Comparison of ENCODE assay signal across 16 cellular contexts in the genomic region with DNA sequence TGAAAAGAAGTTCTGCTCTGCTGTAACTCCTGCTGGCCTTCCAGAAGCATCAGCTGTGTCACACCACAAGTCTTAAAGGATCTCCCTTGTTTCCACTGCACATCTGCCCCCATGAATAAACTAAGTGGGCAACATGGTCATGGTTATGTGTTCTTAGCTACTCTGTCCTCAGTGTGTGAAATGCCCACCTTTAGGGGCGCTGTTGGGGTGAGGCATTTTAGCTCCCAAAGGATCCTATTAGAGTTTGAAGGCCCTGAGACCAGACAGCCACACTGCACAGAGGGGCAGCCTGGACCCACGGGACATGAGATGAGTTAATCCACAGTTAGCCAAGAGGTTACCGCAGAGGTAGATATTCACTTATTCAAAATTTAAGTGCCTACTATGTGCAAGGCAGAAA.
DNase-seq lines count a peak whose midpoint lies in the region; ATAC-seq, FAIRE-seq and TF ChIP-seq lines count a peak whose summit lies in the region.
"Had no signal": no experiment of that assay in that cellular context is flagged by ENCODE, and none has a peak within 500 bp of the region (broad histone marks: within the 10 kb centered on the region; RNA-seq: fewer than 3 reads in every experiment).

No MANE protein-coding gene starts in this region.

- peak; percentile 22 to 36 for TF ChIP-seq RAD21 in H1 (IDR thresholded peaks at IDR 0.05 in 1 of 2, conservative IDR thresholded peaks at IDR 0.05 in 1 of 2; ENCODE audit: low read depth in 2 of 2, low read length in 2 of 2)

- H3K36me3 Mint-ChIP-seq in GM23338 (ENCODE audit: low read depth) = peaks cover 19% of the 10 kb centered on the region
- H3K36me3 Mint-ChIP-seq in activated T-helper 1 cell treated with anti-CD3 and anti-CD28 coated beads, Interleukin-12 subunit alpha, Interleukin-12 subunit beta, Interleukin-2, Interleukin-4 antibody, amounts not matched to agents 30 ng/mL and 10 ng/mL and 1 ng/mL, durations not matched to agents 14 hours and 24 hours and 36 hours (ENCODE audit: low read depth) = no peaks in the 10 kb centered on the region
- H3K36me3 Mint-ChIP-seq: CD8-positive, alpha-beta memory T cell; T-cell had no signal

- H3K9me3 ChIP-seq in DND-41 (ENCODE audit: insufficient read depth, low read length, severe bottlenecking) (peaks cover 2% of the 10 kb centered on the region), OCI-LY3 (ENCODE audit: insufficient read depth, low read length) (no peaks in the 10 kb centered on the region), H1 (ENCODE audit: insufficient read depth in 2 of 2, low read depth in 1 of 2, low read length in 1 of 2) (peaks cover 0 to 4% of the 10 kb centered on the region in 2 experiments; a peak in 1 of 4 replicates)
- H3K9me3 ChIP-seq: BE2C had no signal

- no peak overlapping the region for H2BK5ac ChIP-seq in H1 (ENCODE audit: low read depth, low read length)

- TF ChIP-seq POLR2A in H1 (IDR thresholded peaks at IDR 0.05; ENCODE audit: control extremely low read depth in 1 of 2, low read depth in 2 of 2, low read length in 2 of 2) = no peak

- 80% methylated on average over 3 of the region's 3 CpGs; no CpG with 5 or more reads in 1 of the 2 experiments for WGBS in H1 (ENCODE audit: extremely low coverage in 1 of 2, insufficient coverage in 1 of 2, insufficient read length in 1 of 2, insufficient replicate concordance in 2 of 2, low coverage in 1 of 2, low lambda C conversion rate in 2 of 2, missing lambda C conversion rate in 1 of 2), 2 experiments

- H2AK5ac ChIP-seq in H1 (ENCODE audit: low read depth, low read length) = no peak overlapping the region

- H4K5ac ChIP-seq in H1 (ENCODE audit: insufficient read length, low read depth, low read length) = no peak overlapping the region

- H2AFZ ChIP-seq in DND-41 (ENCODE audit: low read depth, low read length) = no peak overlapping the region
- no peak overlapping the region for H2AFZ ChIP-seq in GM23338
- no peak overlapping the region for H2AFZ ChIP-seq in OCI-LY3 (ENCODE audit: low read depth, low read length)
- H2AFZ ChIP-seq in H1 (ENCODE audit: low read length) = no peak overlapping the region

- no peak overlapping the region for H2BK12ac ChIP-seq in H1 (ENCODE audit: low read depth, low read length)

- H3K4me3 Mint-ChIP-seq in GM23338 = no peak overlapping the region
- no peak overlapping the region for H3K4me3 Mint-ChIP-seq in activated T-helper 1 cell treated with anti-CD3 and anti-CD28 coated beads, Interleukin-12 subunit alpha, Interleukin-12 subunit beta, Interleukin-2, Interleukin-4 antibody, amounts not matched to agents 30 ng/mL and 10 ng/mL and 1 ng/mL, durations not matched to agents 14 hours and 24 hours and 36 hours
- H3K4me3 Mint-ChIP-seq: CD8-positive, alpha-beta memory T cell; T-cell had no signal

- no peak overlapping the region for H3K27ac ChIP-seq in DND-41 (ENCODE audit: low read length)
- H3K27ac ChIP-seq in GM23338 (ENCODE audit: low read depth) = no peak overlapping the region
- H3K27ac ChIP-seq in OCI-LY3 (ENCODE audit: low read length) = no peak overlapping the region
- H3K27ac ChIP-seq in H1 (ENCODE audit: low read depth, low read length) = no peak overlapping the region
- H3K27ac ChIP-seq: SK-N-MC had no signal

- H3K23ac ChIP-seq in H1 (ENCODE audit: insufficient read length) = no peak overlapping the region

- no peak for FAIRE-seq in H1 (lab: Jason Lieb, UNC)

- H3K79me2 ChIP-seq in DND-41 (ENCODE audit: insufficient read depth, low read length) (no peaks in the 10 kb centered on the region), GM23338 (replicated peaks; ENCODE audit: insufficient read depth) (no peaks in the 10 kb centered on the region), OCI-LY3 (ENCODE audit: low read length) (no peaks in the 10 kb centered on the region), H1 (ENCODE audit: control insufficient read depth in 1 of 2, insufficient read depth in 2 of 2, low read length in 2 of 2) (no peaks in the 10 kb centered on the region)

- H2BK20ac ChIP-seq in H1 (ENCODE audit: low read length) = no peak overlapping the region

- H3K4me2 ChIP-seq in DND-41 (ENCODE audit: insufficient read depth, low read length) = no peak overlapping the region
- H3K4me2 ChIP-seq in GM23338 = no peak overlapping the region
- no peak overlapping the region for H3K4me2 ChIP-seq in OCI-LY3 (ENCODE audit: low read length)
- H3K4me2 ChIP-seq in H1 (ENCODE audit: insufficient read depth in 1 of 2, low read depth in 2 of 2, low read length in 2 of 2) = no peak overlapping the region

- H2BK120ac ChIP-seq in H1 (replicated peaks; ENCODE audit: low read depth, low read length) = no peak overlapping the region

- intact Hi-C loops in activated T-helper 1 cell treated with anti-CD3 and anti-CD28 coated beads, Interleukin-12 subunit alpha, Interleukin-12 subunit beta, Interleukin-2, Interleukin-4 antibody, amounts not matched to agents 30 ng/mL and 10 ng/mL and 1 ng/mL, durations not matched to agents 14 hours and 24 hours and 36 hours (cut with micrococcal nuclease) = no loop called here

- H4K8ac ChIP-seq in H1 (ENCODE audit: extremely low read depth, insufficient read depth, low read length) = no peak overlapping the region

- no peak overlapping the region for H3K56ac ChIP-seq in H1 (replicated peaks; ENCODE audit: insufficient read length, low read depth, low read length)

- ATAC-seq in DND-41 (ENCODE audit: insufficient read depth, low read depth) (no peak), GM23338 (peak; percentile 58), GM21723 (IDR thresholded peaks at IDR 0.05; ENCODE audit: unreplicated experiment) (no peak)
- ATAC-seq: T-cell had no signal

- H3K4me3 ChIP-seq in DND-41 (ENCODE audit: low read depth in 1 of 2, low read length in 2 of 2) (no peak overlapping the region), GM23338 (no peak overlapping the region), OCI-LY3 (ENCODE audit: low read length) (no peak overlapping the region), H1 (ENCODE audit: extremely low read depth in 1 of 4, insufficient read depth in 2 of 4, low read depth in 3 of 4, low read length in 4 of 4) (no peak overlapping the region)
- H3K4me3 ChIP-seq: SK-N-MC had no signal

- H3K9ac ChIP-seq in DND-41 (ENCODE audit: low read depth, low read length) = no peak overlapping the region
- no peak overlapping the region for H3K9ac ChIP-seq in OCI-LY3 (ENCODE audit: low read length)
- no peak overlapping the region for H3K9ac ChIP-seq in H1 (replicated peaks in 1 of 4; ENCODE audit: extremely low read depth in 1 of 4, low read depth in 3 of 4, low read length in 3 of 4)

- DNase-seq in DND-41 = no peak
- peak; percentile 29 for DNase-seq in GM23338 (ENCODE audit: low spot score)
- no peak for DNase-seq in H1 (ENCODE audit: low read depth in 1 of 2, low spot score in 2 of 2)
- no peak for DNase-seq in activated T-helper 1 cell treated with anti-CD3 and anti-CD28 coated beads, Interleukin-12 subunit alpha, Interleukin-12 subunit beta, Interleukin-2, Interleukin-4 antibody, amounts not matched to agents 30 ng/mL and 10 ng/mL and 1 ng/mL, durations not matched to agents 14 hours and 24 hours and 36 hours (ENCODE audit: low spot score)
- no peak for DNase-seq in GM10266 (ENCODE audit: extremely low spot score)
- DNase-seq in NCI-H1417 (lab: John Stamatoyannopoulos, UW) = no peak
- DNase-seq: BE2C; CD8-positive, alpha-beta memory T cell; NCI-H1105; NCI-H187 treated with DMSO at 0.1 percent for 48 hours; NCI-H2171; NCI-H510A; T-cell had no signal

- no peak overlapping the region for H3K18ac ChIP-seq in H1 (ENCODE audit: extremely low read depth, low read length)

- peaks cover 3% of the 10 kb centered on the region for H3K27me3 Mint-ChIP-seq in GM23338 (ENCODE audit: insufficient read depth, low read depth, poor library complexity)
- no peaks in the 10 kb centered on the region for H3K27me3 Mint-ChIP-seq in activated T-helper 1 cell treated with anti-CD3 and anti-CD28 coated beads, Interleukin-12 subunit alpha, Interleukin-12 subunit beta, Interleukin-2, Interleukin-4 antibody, amounts not matched to agents 30 ng/mL and 10 ng/mL and 1 ng/mL, durations not matched to agents 14 hours and 24 hours and 36 hours (ENCODE audit: insufficient read depth)
- H3K27me3 Mint-ChIP-seq: T-cell had no signal

- H4K20me1 ChIP-seq in DND-41 (ENCODE audit: insufficient read depth, low read length) (no peaks in the 10 kb centered on the region), GM23338 (replicated peaks; ENCODE audit: insufficient read depth) (no peaks in the 10 kb centered on the region), OCI-LY3 (ENCODE audit: insufficient read depth, low read length) (no peaks in the 10 kb centered on the region), H1 (replicated peaks in 1 of 2; ENCODE audit: control insufficient read depth in 1 of 2, insufficient read depth in 2 of 2, low read length in 2 of 2) (no peaks in the 10 kb centered on the region)

- no peak overlapping the region for H2BK15ac ChIP-seq in H1 (ENCODE audit: low read length)

- H3K36me3 ChIP-seq in DND-41 (ENCODE audit: insufficient read depth, low read length) = no peaks in the 10 kb centered on the region
- no peaks in the 10 kb centered on the region for H3K36me3 ChIP-seq in GM23338 (ENCODE audit: insufficient read depth)
- no peaks in the 10 kb centered on the region for H3K36me3 ChIP-seq in OCI-LY3 (replicated peaks; ENCODE audit: low read depth, low read length)
- H3K36me3 ChIP-seq in H1 (ENCODE audit: control insufficient read depth in 2 of 4, insufficient read depth in 4 of 4, low read length in 3 of 4) = no peaks in the 10 kb centered on the region
- H3K36me3 ChIP-seq: BE2C had no signal

- no peak overlapping the region for H3K14ac ChIP-seq in H1 (ENCODE audit: insufficient read length)

- CTCF ChIA-PET in H1 (lab: Charles Lee; ENCODE audit: partially characterized antibody) = interaction anchor here (0.5 to 2.3 kb wide), 15 partner anchors 9 to 1659 kb away, joined by 3 to 12 read pairs (median 4); no protein-coding TSS in a partner anchor

- H3K4me1 ChIP-seq in DND-41 (ENCODE audit: insufficient read depth, low read length) = no peaks in the 10 kb centered on the region
- H3K4me1 ChIP-seq in GM23338 (ENCODE audit: insufficient read depth) = peaks cover 17% of the 10 kb centered on the region
- H3K4me1 ChIP-seq in OCI-LY3 (ENCODE audit: low read length) = no peaks in the 10 kb centered on the region
- H3K4me1 ChIP-seq in H1 (replicated peaks in 1 of 4; ENCODE audit: control insufficient read depth in 3 of 4, insufficient read depth in 4 of 4, low read length in 3 of 4) = peaks cover 0 to 2% (median 0%) of the 10 kb centered on the region in 4 experiments; a peak in 1 of 7 replicates
- H3K4me1 ChIP-seq: BE2C had no signal

- H3K79me1 ChIP-seq in H1 (ENCODE audit: low read depth, low read length) = no peaks in the 10 kb centered on the region

- H3F3A ChIP-seq in GM23338 (replicated peaks; ENCODE audit: low read depth) = no peaks in the 10 kb centered on the region

- H3K27me3 ChIP-seq in DND-41 (ENCODE audit: insufficient read depth, low read length, poor library complexity) = no peaks in the 10 kb centered on the region
- no peaks in the 10 kb centered on the region for H3K27me3 ChIP-seq in GM23338 (ENCODE audit: insufficient read depth)
- no peaks in the 10 kb centered on the region for H3K27me3 ChIP-seq in OCI-LY3 (ENCODE audit: low read depth, low read length)
- no peaks in the 10 kb centered on the region for H3K27me3 ChIP-seq in H1 (replicated peaks in 1 of 4; ENCODE audit: control insufficient read depth in 3 of 4, extremely low read depth in 1 of 4, insufficient read depth in 3 of 4, low read length in 3 of 4)
- H3K27me3 ChIP-seq: BE2C had no signal

- peaks cover 17% of the 10 kb centered on the region for H3K4me1 Mint-ChIP-seq in GM23338
- H3K4me1 Mint-ChIP-seq in activated T-helper 1 cell treated with anti-CD3 and anti-CD28 coated beads, Interleukin-12 subunit alpha, Interleukin-12 subunit beta, Interleukin-2, Interleukin-4 antibody, amounts not matched to agents 30 ng/mL and 10 ng/mL and 1 ng/mL, durations not matched to agents 14 hours and 24 hours and 36 hours (ENCODE audit: low read depth) = no peaks in the 10 kb centered on the region
- H3K4me1 Mint-ChIP-seq: CD8-positive, alpha-beta memory T cell; T-cell had no signal

- no peak for TF ChIP-seq EP300 in H1 (IDR thresholded peaks at IDR 0.05; ENCODE audit: borderline replicate concordance in 1 of 2, low read depth in 2 of 2, low read length in 2 of 2)

- no peak overlapping the region for H3K4ac ChIP-seq in H1 (replicated peaks; ENCODE audit: insufficient read length, low read depth, low read length)

- TF ChIP-seq CTCF in DND-41 (IDR thresholded peaks at IDR 0.05; ENCODE audit: borderline replicate concordance, extremely low read depth, low read length, poor library complexity, severe bottlenecking) (peak; percentile 7), GM23338 (conservative IDR thresholded peaks at IDR 0.05; ENCODE audit: low read depth in 2 of 2) (peak; percentile 54 to 68), OCI-LY3 (IDR thresholded peaks at IDR 0.05; ENCODE audit: low read depth, low read length) (peak; percentile 20; the same call in 1 of the 2 replicates), H1 (IDR thresholded peaks at IDR 0.05; ENCODE audit: control extremely low read depth in 1 of 3, insufficient read depth in 1 of 3, low read depth in 1 of 3, low read length in 3 of 3) (peak; percentile 2 to 61 (median 29); a peak in 3 of 4 replicates), GM10266 (IDR thresholded peaks at IDR 0.05; ENCODE audit: control insufficient read depth, insufficient read depth, low read depth, missing control alignments) (no peak)

- POLR2A ChIA-PET in H1 (lab: Charles Lee; ENCODE audit: partially characterized antibody) = interaction anchor here (0.7 kb wide), 1 partner anchor 34 kb away, joined by 3 read pairs; no protein-coding TSS in a partner anchor

- peaks cover 19% of the 10 kb centered on the region for H3K9me2 ChIP-seq in GM23338 (ENCODE audit: insufficient read depth)

- H3K9me3 Mint-ChIP-seq in GM23338 = peaks cover 10% of the 10 kb centered on the region
- peaks cover 8% of the 10 kb centered on the region for H3K9me3 Mint-ChIP-seq in activated T-helper 1 cell treated with anti-CD3 and anti-CD28 coated beads, Interleukin-12 subunit alpha, Interleukin-12 subunit beta, Interleukin-2, Interleukin-4 antibody, amounts not matched to agents 30 ng/mL and 10 ng/mL and 1 ng/mL, durations not matched to agents 14 hours and 24 hours and 36 hours

- H3K27ac Mint-ChIP-seq in GM23338 = no peak overlapping the region
- H3K27ac Mint-ChIP-seq in activated T-helper 1 cell treated with anti-CD3 and anti-CD28 coated beads, Interleukin-12 subunit alpha, Interleukin-12 subunit beta, Interleukin-2, Interleukin-4 antibody, amounts not matched to agents 30 ng/mL and 10 ng/mL and 1 ng/mL, durations not matched to agents 14 hours and 24 hours and 36 hours = no peak overlapping the region
- H3K27ac Mint-ChIP-seq: CD8-positive, alpha-beta memory T cell; T-cell had no signal

- no peaks in the 10 kb centered on the region for H3K23me2 ChIP-seq in H1 (ENCODE audit: low read depth, low read length)

- no peak overlapping the region for H4K91ac ChIP-seq in H1 (replicated peaks; ENCODE audit: insufficient read length, low read length)
